In the genomic region with DNA sequence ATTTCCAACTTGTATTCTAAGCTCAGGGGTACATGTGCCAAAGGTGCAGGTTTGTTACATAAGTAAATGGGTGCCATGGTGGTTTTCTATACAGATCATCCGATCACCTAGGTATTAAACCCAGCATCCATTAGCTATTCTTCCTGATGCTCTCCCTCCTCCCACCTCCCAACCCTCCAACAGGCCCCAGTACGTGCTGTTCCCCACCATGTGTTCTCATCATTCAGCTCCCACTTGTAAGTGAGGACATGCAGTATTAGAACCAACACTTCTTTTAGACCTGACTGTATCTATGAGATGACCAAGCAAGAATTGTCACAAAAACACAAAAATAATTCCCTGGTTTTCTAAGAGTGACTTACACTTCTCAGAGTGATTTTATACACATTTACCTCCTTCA, we compare ENCODE assay signal across 22 cellular contexts.
A peak's percentile ranks its signal among the peaks of the same experiment; 100 is the strongest.
DNase-seq lines count a peak whose midpoint lies in the region; ATAC-seq, FAIRE-seq and TF ChIP-seq lines count a peak whose summit lies in the region.
"Had no signal": no experiment of that assay in that cellular context is flagged by ENCODE, and none has a peak within 500 bp of the region (broad histone marks: within the 10 kb centered on the region; RNA-seq: fewer than 3 reads in every experiment).

No MANE protein-coding gene starts in this region.

- no peak overlapping the region for H2AFZ ChIP-seq in SK-N-SH (ENCODE audit: low read depth)
- peak overlapping the region; percentile 74; the same call in 1 of the 2 replicates for H2AFZ ChIP-seq in K562 (ENCODE audit: low read depth, low read length)
- no peak overlapping the region for H2AFZ ChIP-seq in mesenchymal stem cell (ENCODE audit: low read depth, low read length)
- H2AFZ ChIP-seq: PC-9 had no signal

- H3K4me2 ChIP-seq in SK-N-SH (peak overlapping the region; percentile 23; the same call in 1 of the 2 replicates), K562 (ENCODE audit: insufficient read depth, low read length) (no peak overlapping the region), mesenchymal stem cell (ENCODE audit: low read length, poor library complexity, severe bottlenecking) (no peak overlapping the region)
- H3K4me2 ChIP-seq: GM23338 had no signal

- WGBS in SK-N-SH (ENCODE audit: low lambda C conversion rate), result 71% methylated on average over 2 of the region's 2 CpGs
- WGBS in K562 (ENCODE audit: insufficient coverage, low coverage, missing lambda C conversion rate), result 0% methylated on average over 1 of the region's 2 CpGs
- WGBS in mesenchymal stem cell, result 89% methylated on average over 2 of the region's 2 CpGs

- H3K9me1 ChIP-seq in K562 (ENCODE audit: control insufficient read depth, insufficient read depth, low read length), result no peaks in the 10 kb centered on the region

- H3K14ac ChIP-seq in mesenchymal stem cell (ENCODE audit: low read length in 2 of 2), result no peak overlapping the region

- ATAC-seq in SK-N-SH treated with all-trans-retinoic acid at 6 μM for 48 hours, result no peak
- no peak for ATAC-seq in K562
- no peak for ATAC-seq in GM21786 (IDR thresholded peaks at IDR 0.05; ENCODE audit: unreplicated experiment)
- ATAC-seq in WTC11, result no peak

- no peak overlapping the region for H3K23ac ChIP-seq in mesenchymal stem cell (ENCODE audit: low read length in 2 of 2)

- H3K4me3 Mint-ChIP-seq in WTC11, result no peak overlapping the region
- H3K4me3 Mint-ChIP-seq: CD14-positive monocyte; CD8-positive, alpha-beta memory T cell; GM23338; H9; IgD-negative memory B cell had no signal

- CTCF ChIA-PET in SK-N-SH (lab: Yijun Ruan, JAX) (interaction anchor here (0.7 to 11.8 kb wide), 23 partner anchors 9 to 427 kb away, joined by 3 to 218 read pairs (median 4); no protein-coding TSS in a partner anchor), K562 (lab: Yijun Ruan, JAX; ENCODE audit: low intra/inter-chr PET ratio) (interaction anchor here (1.5 kb wide), 1 partner anchor 227 kb away, joined by 13 read pairs; no protein-coding TSS in a partner anchor), WTC11 (lab: Charles Lee) (interaction anchor here (1.6 to 2.2 kb wide), 2 partner anchors 9 to 13 kb away, joined by 7 to 12 read pairs; no protein-coding TSS in a partner anchor)

- DNase-seq in SK-N-SH (no peak), K562 (ENCODE audit: extremely low read depth in 1 of 4, low spot score in 3 of 4) (no peak), mesenchymal stem cell (no peak), WTC11 (ENCODE audit: low spot score) (no peak), NCI-H2227 treated with DMSO at 0.1 percent for 48 hours (lab: John Stamatoyannopoulos, UW) (no peak)
- DNase-seq: BE2C; GF-D8; H9; NCI-H1105; NCI-H1436 treated with DMSO at 0.1 percent for 48 hours; NCI-H2107; NK-92 treated with Interleukin-12 subunit alpha and Interleukin-12 subunit beta, amount 100 ng/mL, for 24 hours had no signal

- H3K9ac ChIP-seq in SK-N-SH, result no peak overlapping the region
- no peak overlapping the region for H3K9ac ChIP-seq in K562 (ENCODE audit: insufficient read depth in 1 of 2, low read depth in 2 of 2, low read length in 2 of 2)
- H3K9ac ChIP-seq in mesenchymal stem cell (ENCODE audit: low read length), result peak overlapping the region; percentile 70

- H3K27me3 ChIP-seq in SK-N-SH (ENCODE audit: insufficient read depth), result no peaks in the 10 kb centered on the region; the same call in 1 of the 2 replicates
- H3K27me3 ChIP-seq in K562 (ENCODE audit: control insufficient read depth in 2 of 2, insufficient read depth in 2 of 2, low read length in 2 of 2), result peaks cover 8 to 24% of the 10 kb centered on the region in 2 experiments
- peaks cover 9 to 15% of the 10 kb centered on the region in 2 experiments for H3K27me3 ChIP-seq in mesenchymal stem cell (ENCODE audit: control insufficient read depth in 1 of 2, insufficient read depth in 1 of 2, low read length in 2 of 2)
- H3K27me3 ChIP-seq: BE2C had no signal

- H2BK15ac ChIP-seq in mesenchymal stem cell (ENCODE audit: low read depth, poor library complexity, severe bottlenecking), result no peak overlapping the region

- intact Hi-C loops in K562 (cut with micrococcal nuclease), result loop anchor here (10.0 kb wide), 1 partner anchor 425 kb away; a partner anchor contains a TSS

- H2BK5ac ChIP-seq in mesenchymal stem cell (ENCODE audit: low read depth, low read length, poor library complexity, severe bottlenecking), result no peak overlapping the region

- no peak overlapping the region for H2BK12ac ChIP-seq in mesenchymal stem cell (ENCODE audit: low read length in 2 of 2)

- FAIRE-seq in K562 (lab: Jason Lieb, UNC), result no peak
- FAIRE-seq: GM12892 had no signal

- H3K27ac Mint-ChIP-seq in WTC11, result no peak overlapping the region
- H3K27ac Mint-ChIP-seq: CD14-positive monocyte; CD8-positive, alpha-beta memory T cell; GM23338; H9; IgD-negative memory B cell had no signal

- H3K27me3 Mint-ChIP-seq in WTC11 (ENCODE audit: low read depth), result no peaks in the 10 kb centered on the region; the same call in 1 of the 2 replicates

- H3K9me3 ChIP-seq in SK-N-SH, result no peaks in the 10 kb centered on the region
- no peaks in the 10 kb centered on the region for H3K9me3 ChIP-seq in K562 (replicated peaks; ENCODE audit: control insufficient read depth, insufficient read depth, low read depth, low read length)
- H3K9me3 ChIP-seq in mesenchymal stem cell (ENCODE audit: control insufficient read depth, low read length), result no peaks in the 10 kb centered on the region
- H3K9me3 ChIP-seq: BE2C had no signal

- no peak overlapping the region for H4K8ac ChIP-seq in mesenchymal stem cell (ENCODE audit: low read length)

- POLR2A ChIA-PET in SK-N-SH (lab: Yijun Ruan, JAX), result no interaction called here
- POLR2A ChIA-PET in K562 (lab: Yijun Ruan, JAX), result no interaction called here
- POLR2A ChIA-PET in WTC11 (lab: Charles Lee), result no interaction called here

- H2BK120ac ChIP-seq in mesenchymal stem cell (ENCODE audit: low read depth, low read length), result no peak overlapping the region

- no peaks in the 10 kb centered on the region for H3K79me1 ChIP-seq in mesenchymal stem cell (replicated peaks; ENCODE audit: low read length, poor library complexity, severe bottlenecking)

- TF ChIP-seq CTCF in SK-N-SH (IDR thresholded peaks at IDR 0.05) (no peak), GM12873 (IDR thresholded peaks at IDR 0.05; ENCODE audit: insufficient read depth, low read depth, low read length, missing control alignments) (peak; percentile 1), K562 (IDR thresholded peaks at IDR 0.05 in 2 of 3, conservative IDR thresholded peaks at IDR 0.05 in 1 of 3; ENCODE audit: insufficient read depth in 2 of 3, low read depth in 1 of 3, low read length in 3 of 3) (no peak), WTC11 (IDR thresholded peaks at IDR 0.05) (no peak)

- H3K9me3 Mint-ChIP-seq in WTC11, result peaks cover 5% of the 10 kb centered on the region
- H3K9me3 Mint-ChIP-seq: CD14-positive monocyte; CD8-positive, alpha-beta memory T cell; GM23338; H9; IgD-negative memory B cell had no signal

- in situ Hi-C loops in K562 (cut with MboI), result loop anchor here (25.0 kb wide), 1 partner anchor 1108 kb away; no protein-coding TSS in a partner anchor

- no peaks in the 10 kb centered on the region for H3F3A ChIP-seq in SK-N-SH (replicated peaks; ENCODE audit: insufficient read depth)

- H4K91ac ChIP-seq in mesenchymal stem cell (ENCODE audit: low read length), result no peak overlapping the region

- no peaks in the 10 kb centered on the region for H3K36me3 Mint-ChIP-seq in WTC11
- H3K36me3 Mint-ChIP-seq: CD14-positive monocyte; CD8-positive, alpha-beta memory T cell; IgD-negative memory B cell had no signal

- no peaks in the 10 kb centered on the region for H3K79me2 ChIP-seq in SK-N-SH (ENCODE audit: insufficient read depth)
- H3K79me2 ChIP-seq in K562 (ENCODE audit: control insufficient read depth, insufficient read depth, low read length), result no peaks in the 10 kb centered on the region

- no TSS peak for BruUV-seq in K562 (replicated peaks; lab: Mats Ljungman, UMichigan)

- H3K27ac ChIP-seq in SK-N-SH (ENCODE audit: low read depth in 2 of 2, low read length in 1 of 2), result no peak overlapping the region
- H3K27ac ChIP-seq in K562 (ENCODE audit: extremely low read depth, low read depth, low read length), result no peak overlapping the region
- H3K27ac ChIP-seq in mesenchymal stem cell (ENCODE audit: low read length, poor library complexity, severe bottlenecking), result no peak overlapping the region
- H3K27ac ChIP-seq: 22Rv1, PC-9 had no signal

- H3K4me3 ChIP-seq in SK-N-SH (ENCODE audit: low read depth in 2 of 2, low read length in 1 of 2) (no peak overlapping the region), K562 (no peak overlapping the region), mesenchymal stem cell (ENCODE audit: insufficient read depth in 1 of 2, low read depth in 1 of 2, low read length in 2 of 2) (no peak overlapping the region)
- H3K4me3 ChIP-seq: GM23338, PC-9 had no signal

- no peak overlapping the region for H2AK5ac ChIP-seq in mesenchymal stem cell (ENCODE audit: low read length, severe bottlenecking)

- no peak for TF ChIP-seq POLR2A in K562 (conservative IDR thresholded peaks at IDR 0.05)

- H3K4me1 Mint-ChIP-seq in WTC11, result peaks cover 36% of the 10 kb centered on the region
- H3K4me1 Mint-ChIP-seq: CD8-positive, alpha-beta memory T cell had no signal

- no peaks in the 10 kb centered on the region for H4K20me1 ChIP-seq in SK-N-SH (ENCODE audit: insufficient read depth)
- no peaks in the 10 kb centered on the region for H4K20me1 ChIP-seq in K562 (replicated peaks; ENCODE audit: control insufficient read depth, insufficient read depth, low read length)

- no peak for TF ChIP-seq EP300 in SK-N-SH (IDR thresholded peaks at IDR 0.05; ENCODE audit: borderline replicate concordance in 1 of 2, low read depth in 1 of 2, low read length in 1 of 2)
- no peak for TF ChIP-seq EP300 in K562 (IDR thresholded peaks at IDR 0.05; ENCODE audit: low read length)

- H3K4ac ChIP-seq in mesenchymal stem cell (ENCODE audit: low read depth in 1 of 2, low read length in 2 of 2), result no peak overlapping the region

- no peaks in the 10 kb centered on the region for H3K36me3 ChIP-seq in SK-N-SH (replicated peaks in 1 of 2; ENCODE audit: control insufficient read depth in 1 of 2, insufficient read depth in 2 of 2, low read length in 1 of 2)
- H3K36me3 ChIP-seq in K562 (ENCODE audit: control insufficient read depth, insufficient read depth, low read length), result no peaks in the 10 kb centered on the region
- no peaks in the 10 kb centered on the region for H3K36me3 ChIP-seq in mesenchymal stem cell (ENCODE audit: control insufficient read depth in 1 of 2, insufficient read depth in 2 of 2, low read depth in 1 of 2, low read length in 2 of 2)
- H3K36me3 ChIP-seq: BE2C had no signal

- no peak for TF ChIP-seq RAD21 in SK-N-SH (IDR thresholded peaks at IDR 0.05; ENCODE audit: low read length)
- TF ChIP-seq RAD21 in K562 (CRISPR knock-in tag; conservative IDR thresholded peaks at IDR 0.05 in 1 of 2, IDR thresholded peaks at IDR 0.05 in 1 of 2), result no peak

- no peaks in the 10 kb centered on the region for H3K4me1 ChIP-seq in SK-N-SH (ENCODE audit: control insufficient read depth in 1 of 2, insufficient read depth in 2 of 2, low read depth in 1 of 2, low read length in 1 of 2)
- H3K4me1 ChIP-seq in K562 (replicated peaks in 1 of 2; ENCODE audit: control insufficient read depth in 2 of 2, insufficient read depth in 2 of 2, low read length in 2 of 2), result no peaks in the 10 kb centered on the region; a peak in 2 of 5 replicates
- peaks cover 2% of the 10 kb centered on the region for H3K4me1 ChIP-seq in mesenchymal stem cell (ENCODE audit: control insufficient read depth, insufficient read depth, low read depth, low read length)
- H3K4me1 ChIP-seq: BE2C had no signal

- H3K18ac ChIP-seq in mesenchymal stem cell (ENCODE audit: low read depth in 1 of 2, low read length in 2 of 2), result no peak overlapping the region

- H3K9me2 ChIP-seq in SK-N-SH, result no peaks in the 10 kb centered on the region
